1 cellular context compared by ENCODE assay signal in genomic region chr19:55479451-55480230, GRCh38.
TF ChIP-seq lines count a peak whose summit lies in the region.

No MANE protein-coding gene starts in this region.

TF ChIP-seq in H1, 55 proteins besides CTCF, POLR2A, EP300 and RAD21:
- no peak for TF ChIP-seq KDM5A (IDR thresholded peaks at IDR 0.05; ENCODE audit: low read length)
- TF ChIP-seq SP2 (IDR thresholded peaks at IDR 0.05; ENCODE audit: low read length) = no peak
- TF ChIP-seq POU5F1 (IDR thresholded peaks at IDR 0.05; ENCODE audit: low read depth, low read length) = no peak
- no peak for TF ChIP-seq POLR2AphosphoS5 (IDR thresholded peaks at IDR 0.05; ENCODE audit: low read depth, low read length)
- TF ChIP-seq CEBPB (IDR thresholded peaks at IDR 0.05; ENCODE audit: low read depth, low read length) = no peak
- no peak for TF ChIP-seq RXRA (IDR thresholded peaks at IDR 0.05; ENCODE audit: insufficient read depth, low read depth, low read length)
- TF ChIP-seq CREB1 (IDR thresholded peaks at IDR 0.05) = no peak
- TF ChIP-seq BCL11A (IDR thresholded peaks at IDR 0.05; ENCODE audit: low read depth in 2 of 2, low read length in 2 of 2) = no peak
- no peak for TF ChIP-seq TEAD4 (IDR thresholded peaks at IDR 0.05; ENCODE audit: low read depth, low read length)
